25 cellular contexts compared by ENCODE assay signal in the genomic region with DNA sequence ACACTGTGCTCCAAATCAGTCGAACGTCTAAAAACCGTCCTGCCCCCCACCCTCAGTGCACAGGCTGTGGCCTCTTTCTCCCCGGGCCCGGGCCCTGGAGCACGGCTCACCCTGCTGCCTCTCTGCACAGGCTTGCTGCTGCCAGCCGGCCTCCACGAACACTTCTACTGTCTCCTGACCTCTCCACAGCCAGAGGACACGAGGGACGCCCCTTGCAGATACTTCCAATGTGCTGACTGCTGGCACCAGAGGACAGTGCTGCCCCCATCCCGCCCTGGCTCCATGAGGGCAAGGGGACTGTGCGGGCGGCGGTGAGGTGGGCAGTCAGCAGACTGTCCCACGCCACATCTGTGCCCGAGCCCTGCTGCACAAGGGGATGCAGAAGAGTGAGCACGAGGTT.
"Had no signal": no experiment of that assay in that cellular context is flagged by ENCODE, and none has a peak within 500 bp of the region (broad histone marks: within the 10 kb centered on the region; RNA-seq: fewer than 3 reads in every experiment).

No MANE protein-coding gene starts in this region.

- H3K9me3 ChIP-seq: gastrocnemius medialis, mucosa of descending colon had no signal

- ATAC-seq: activated CD8-positive, alpha-beta T cell treated with anti-CD3 and anti-CD28 coated beads for 36 hours; activated T-cell treated with anti-CD3 and anti-CD28 coated beads, Interleukin-2, amount 50 U/mL, for 72 hours; gastrocnemius medialis; mucosa of descending colon; sciatic nerve; stimulated activated naive B cell treated with anti-CD40 and anti-IgM and Interleukin-4, amounts not matched to agents 10 μg/mL and 1 μg/mL and 100 μg/mL, for 72 hours had no signal

- DNase-seq: activated CD4-positive, alpha-beta T cell treated with anti-CD3 and anti-CD28 coated beads, Interleukin-2, amount 50 U/mL, for 1 hour; activated CD8-positive, alpha-beta T cell treated with anti-CD3 and anti-CD28 coated beads for 36 hours; activated effector memory CD4-positive, alpha-beta T cell treated with Interleukin-2 at 50 U/mL for 16 hours; activated naive CD4-positive, alpha-beta T cell treated with anti-CD3 and anti-CD28 coated beads, Interleukin-2, amount 10 ng/mL, durations not matched to agents 7 days and 5 days; activated naive CD8-positive, alpha-beta T cell treated with anti-CD3 and anti-CD28 coated beads, Interleukin-2, amount 10 ng/mL, durations not matched to agents 7 days and 5 days; activated T-cell treated with anti-CD3 and anti-CD28 coated beads for 4 hours; activated T-cell treated with anti-CD3 and anti-CD28 coated beads, Interleukin-2, amount 50 U/mL, for 72 hours; brain microvascular endothelial cell; caudate nucleus; effector memory CD4-positive, alpha-beta T cell; erythroblast; gastrocnemius medialis; glutamatergic neuron; mesendoderm; mucosa of descending colon; small intestine; stimulated activated CD4-positive, alpha-beta T cell treated with anti-CD3 and anti-CD28 coated beads, Interleukin-4, amount 100 ng/mL, for 24 hours; stimulated activated CD8-positive, alpha-beta memory T cell treated with anti-CD3 and anti-CD28 coated beads, Interleukin-4, amount 100 ng/mL, for 48 hours; stimulated activated naive B cell treated with anti-CD40 and anti-IgM and Interleukin-4, amounts not matched to agents 10 μg/mL and 1 μg/mL and 100 μg/mL, for 72 hours; T-helper 2 cell had no signal

- H3K36me3 Mint-ChIP-seq: activated naive CD4-positive, alpha-beta T cell treated with anti-CD3 and anti-CD28 coated beads, Interleukin-2, amount 10 ng/mL, durations not matched to agents 7 days and 5 days; activated naive CD8-positive, alpha-beta T cell treated with anti-CD3 and anti-CD28 coated beads, Interleukin-2, amount 10 ng/mL, durations not matched to agents 7 days and 5 days; natural killer cell treated with Interleukin-12 subunit alpha and Interleukin-12 subunit beta and Interleukin-15 and Interleukin-18, amount 100 ng/mL, for 72 hours; stimulated activated naive B cell treated with anti-CD40 and anti-IgM and Interleukin-4, amounts not matched to agents 10 μg/mL and 1 μg/mL and 100 μg/mL, for 72 hours had no signal

- H3K9me3 Mint-ChIP-seq: activated CD8-positive, alpha-beta T cell treated with anti-CD3 and anti-CD28 coated beads for 36 hours; activated naive CD4-positive, alpha-beta T cell treated with anti-CD3 and anti-CD28 coated beads, Interleukin-2, amount 10 ng/mL, durations not matched to agents 7 days and 5 days; activated naive CD8-positive, alpha-beta T cell treated with anti-CD3 and anti-CD28 coated beads, Interleukin-2, amount 10 ng/mL, durations not matched to agents 7 days and 5 days; activated T-cell treated with anti-CD3 and anti-CD28 coated beads, Interleukin-2, amount 50 U/mL, for 72 hours; natural killer cell treated with Interleukin-12 subunit alpha and Interleukin-12 subunit beta and Interleukin-15 and Interleukin-18, amount 100 ng/mL, for 72 hours; stimulated activated naive B cell treated with anti-CD40 and anti-IgM and Interleukin-4, amounts not matched to agents 10 μg/mL and 1 μg/mL and 100 μg/mL, for 72 hours had no signal

- H3K27ac Mint-ChIP-seq: activated CD8-positive, alpha-beta T cell treated with anti-CD3 and anti-CD28 coated beads for 36 hours; activated naive CD4-positive, alpha-beta T cell treated with anti-CD3 and anti-CD28 coated beads, Interleukin-2, amount 10 ng/mL, durations not matched to agents 7 days and 5 days; activated T-cell treated with anti-CD3 and anti-CD28 coated beads, Interleukin-2, amount 50 U/mL, for 72 hours; natural killer cell treated with Interleukin-12 subunit alpha and Interleukin-12 subunit beta and Interleukin-15 and Interleukin-18, amount 100 ng/mL, for 72 hours; stimulated activated naive B cell treated with anti-CD40 and anti-IgM and Interleukin-4, amounts not matched to agents 10 μg/mL and 1 μg/mL and 100 μg/mL, for 72 hours had no signal

- H3K27ac ChIP-seq: brain microvascular endothelial cell, gastrocnemius medialis, SK-N-MC, tibial nerve had no signal

- H3K4me1 ChIP-seq: gastrocnemius medialis, tibial nerve had no signal

- H3K4me3 Mint-ChIP-seq: activated CD8-positive, alpha-beta T cell treated with anti-CD3 and anti-CD28 coated beads for 36 hours; activated naive CD4-positive, alpha-beta T cell treated with anti-CD3 and anti-CD28 coated beads, Interleukin-2, amount 10 ng/mL, durations not matched to agents 7 days and 5 days; activated naive CD8-positive, alpha-beta T cell treated with anti-CD3 and anti-CD28 coated beads, Interleukin-2, amount 10 ng/mL, durations not matched to agents 7 days and 5 days; activated T-cell treated with anti-CD3 and anti-CD28 coated beads, Interleukin-2, amount 50 U/mL, for 72 hours; natural killer cell treated with Interleukin-12 subunit alpha and Interleukin-12 subunit beta and Interleukin-15 and Interleukin-18, amount 100 ng/mL, for 72 hours; stimulated activated naive B cell treated with anti-CD40 and anti-IgM and Interleukin-4, amounts not matched to agents 10 μg/mL and 1 μg/mL and 100 μg/mL, for 72 hours had no signal

- H3K36me3 ChIP-seq: brain microvascular endothelial cell, gastrocnemius medialis, tibial nerve had no signal

- H3K4me1 Mint-ChIP-seq: activated naive CD4-positive, alpha-beta T cell treated with anti-CD3 and anti-CD28 coated beads, Interleukin-2, amount 10 ng/mL, durations not matched to agents 7 days and 5 days had no signal

- H3K27me3 ChIP-seq: brain microvascular endothelial cell, gastrocnemius medialis, tibial nerve had no signal

- H3K4me3 ChIP-seq: gastrocnemius medialis, lung, mucosa of descending colon, SK-N-MC, tibial nerve had no signal
